Comparison of ENCODE assay signal across 3 cellular contexts in genomic region chr16:89259901-89260300, GRCh38. TPM values are rescaled to one million over a fixed set of nuclear protein-coding genes. Genes with fewer than 3 reads are reported as not detected.
"Had no signal": no experiment of that assay in that cellular context is flagged by ENCODE, and none has a peak within 500 bp of the region (broad histone marks: within the 10 kb centered on the region; RNA-seq: fewer than 3 reads in every experiment).

No MANE protein-coding gene starts in this region.

RNA-seq across cellular contexts. Expression of gene SLC22A31, which starts 59.6 kb away (rescaled TPM):
- total RNA-seq: GM23248, H4, HFFc6 had no signal
- polyA plus RNA-seq: GM23248 had no signal
